ENCODE assay signal across 15 cellular contexts in genomic region chr1:4650486-4650885, GRCh38. TPM values are rescaled to one million over a fixed set of nuclear protein-coding genes. Genes with fewer than 3 reads are reported as not detected.
DNase-seq lines count a peak whose midpoint lies in the region; ATAC-seq and TF ChIP-seq lines count a peak whose summit lies in the region.
"Had no signal": no experiment of that assay in that cellular context is flagged by ENCODE, and none has a peak within 500 bp of the region (broad histone marks: within the 10 kb centered on the region; RNA-seq: fewer than 3 reads in every experiment).

No MANE protein-coding gene starts in this region.

- peak; percentile 52 for DNase-seq in AG10803 (ENCODE audit: low read depth)
- peak; percentile 48 for DNase-seq in brain microvascular endothelial cell
- DNase-seq in kidney epithelial cell (ENCODE audit: low read depth) = peak; percentile 90
- DNase-seq in glutamatergic neuron = no peak
- no peak for DNase-seq in C1 segment of cervical spinal cord (lab: John Stamatoyannopoulos, UW)
- no peak for DNase-seq in stimulated activated CD4-positive, alpha-beta T cell treated with anti-CD3 and anti-CD28 coated beads, Interleukin-4, amount 100 ng/mL, for 4 hours
- DNase-seq: activated CD4-positive, alpha-beta T cell treated with anti-CD3 and anti-CD28 coated beads, Interleukin-2, amount 50 U/mL, for 4 hours; activated naive CD8-positive, alpha-beta T cell treated with anti-CD3 and anti-CD28 coated beads, Interleukin-2, amount 10 ng/mL, durations not matched to agents 7 days and 5 days; activated T-cell treated with anti-CD3 and anti-CD28 coated beads, Interleukin-2, amount 50 U/mL, for 48 hours; naive B cell had no signal

- no peaks in the 10 kb centered on the region for H3K36me3 Mint-ChIP-seq in glutamatergic neuron (ENCODE audit: unreplicated experiment)
- H3K36me3 Mint-ChIP-seq: activated naive CD8-positive, alpha-beta T cell treated with anti-CD3 and anti-CD28 coated beads, Interleukin-2, amount 10 ng/mL, durations not matched to agents 7 days and 5 days; naive B cell had no signal

- H3K27ac Mint-ChIP-seq in glutamatergic neuron (ENCODE audit: unreplicated experiment) = no peak overlapping the region
- H3K27ac Mint-ChIP-seq: activated naive CD8-positive, alpha-beta T cell treated with anti-CD3 and anti-CD28 coated beads, Interleukin-2, amount 10 ng/mL, durations not matched to agents 7 days and 5 days had no signal

- in situ Hi-C loops in brain microvascular endothelial cell (cut with HindIII; ENCODE audit: low pct_ligation_motif_present, low sequenced_read_pairs) = no loop called here

- H3K36me3 ChIP-seq in HUES6 (ENCODE audit: control insufficient read depth, insufficient read depth, low read length) (no peaks in the 10 kb centered on the region), brain microvascular endothelial cell (replicated peaks) (no peaks in the 10 kb centered on the region), kidney epithelial cell (ENCODE audit: control insufficient read depth, insufficient read depth, low read length) (no peaks in the 10 kb centered on the region)
- H3K36me3 ChIP-seq: prostate gland had no signal

- no peak overlapping the region for H3K4me3 ChIP-seq in AG10803 (ENCODE audit: low read length)
- H3K4me3 ChIP-seq in HUES6 (ENCODE audit: low read depth, low read length) = peak overlapping the region; percentile 24; the same call in 1 of the 2 replicates
- H3K4me3 ChIP-seq in brain microvascular endothelial cell (ENCODE audit: low read depth, low read length) = no peak overlapping the region
- H3K4me3 ChIP-seq in kidney epithelial cell (ENCODE audit: low read depth, low read length) = no peak overlapping the region
- H3K4me3 ChIP-seq: prostate gland, SK-N-MC had no signal

- no peak for ATAC-seq in HG03439 (IDR thresholded peaks at IDR 0.05; ENCODE audit: unreplicated experiment)
- ATAC-seq: HepG2 had no signal

- peaks cover 4% of the 10 kb centered on the region for H3K9me3 Mint-ChIP-seq in glutamatergic neuron (ENCODE audit: unreplicated experiment)
- H3K9me3 Mint-ChIP-seq: activated naive CD8-positive, alpha-beta T cell treated with anti-CD3 and anti-CD28 coated beads, Interleukin-2, amount 10 ng/mL, durations not matched to agents 7 days and 5 days had no signal

- H3K27me3 ChIP-seq in HUES6 (ENCODE audit: control insufficient read depth, insufficient read depth, low read length) (peaks cover 25% of the 10 kb centered on the region), brain microvascular endothelial cell (replicated peaks) (peaks cover 10% of the 10 kb centered on the region), kidney epithelial cell (ENCODE audit: control insufficient read depth, insufficient read depth, low read length) (peaks cover 24% of the 10 kb centered on the region)

- H3K27me3 Mint-ChIP-seq in glutamatergic neuron (ENCODE audit: unreplicated experiment) = no peaks in the 10 kb centered on the region

- peak overlapping the region; percentile 59 for H3K9ac ChIP-seq in HUES6 (ENCODE audit: low read length)

- H3K27ac ChIP-seq in HUES6 (ENCODE audit: low read depth, low read length) (peak overlapping the region; percentile 77; the same call in 1 of the 2 replicates), brain microvascular endothelial cell (no peak overlapping the region)
- H3K27ac ChIP-seq: prostate gland, SK-N-MC had no signal

- peaks cover 38% of the 10 kb centered on the region for H3K4me1 ChIP-seq in HUES6 (ENCODE audit: control insufficient read depth, insufficient read depth, low read length)
- H3K4me1 ChIP-seq: prostate gland had no signal

- no peak for TF ChIP-seq CTCF in AG10803 (conservative IDR thresholded peaks at IDR 0.05; ENCODE audit: low read length)
- TF ChIP-seq CTCF in brain microvascular endothelial cell (IDR thresholded peaks at IDR 0.05; ENCODE audit: low read depth, low read length, missing control alignments) = no peak
- no peak for TF ChIP-seq CTCF in kidney epithelial cell (IDR thresholded peaks at IDR 0.05; ENCODE audit: insufficient read depth, low read length, poor library complexity, severe bottlenecking)
- no peak for TF ChIP-seq CTCF in glutamatergic neuron (IDR thresholded peaks at IDR 0.05; ENCODE audit: partially characterized antibody, unreplicated experiment)

- H3K4me1 Mint-ChIP-seq in glutamatergic neuron (ENCODE audit: low read depth, unreplicated experiment) = no peaks in the 10 kb centered on the region
- H3K4me1 Mint-ChIP-seq: activated naive CD8-positive, alpha-beta T cell treated with anti-CD3 and anti-CD28 coated beads, Interleukin-2, amount 10 ng/mL, durations not matched to agents 7 days and 5 days; naive B cell had no signal

- H3K4me3 Mint-ChIP-seq in glutamatergic neuron (ENCODE audit: unreplicated experiment) = no peak overlapping the region
- H3K4me3 Mint-ChIP-seq: activated naive CD8-positive, alpha-beta T cell treated with anti-CD3 and anti-CD28 coated beads, Interleukin-2, amount 10 ng/mL, durations not matched to agents 7 days and 5 days; naive B cell had no signal

- peaks cover 6% of the 10 kb centered on the region; the same call in 1 of the 2 replicates for H3K9me3 ChIP-seq in HUES6 (ENCODE audit: control insufficient read depth, insufficient read depth, low read depth, low read length)
- H3K9me3 ChIP-seq: prostate gland had no signal

RNA-seq across cellular contexts. Expression of gene AJAP1, which starts 3.9 kb away (rescaled TPM):
- total RNA-seq in kidney epithelial cell (0.67 and 1.1 TPM in 2 replicates), glutamatergic neuron (ENCODE audit: unreplicated experiment) (3.5 TPM)
- total RNA-seq: activated naive CD8-positive, alpha-beta T cell treated with anti-CD3 and anti-CD28 coated beads, Interleukin-2, amount 10 ng/mL, durations not matched to agents 7 days and 5 days; HepG2 had no signal

Comparison
In these comparisons a context has a peak if more than half of its experiments do, and no peak if none do; other contexts are left out.
1. DNase-seq: peak in AG10803 (single experiment), brain microvascular endothelial cell (single experiment) and kidney epithelial cell (single experiment); none in glutamatergic neuron (single experiment), C1 segment of cervical spinal cord (0 of 14) and stimulated activated CD4-positive, alpha-beta T cell treated with anti-CD3 and anti-CD28 coated beads, Interleukin-4, amount 100 ng/mL, for 4 hours (0 of 2).